ENCODE assay signal across 24 cellular contexts in genomic region chr2:9226458-9227380, GRCh38. TPM values are rescaled to one million over a fixed set of nuclear protein-coding genes. Genes with fewer than 3 reads are reported as not detected.
DNase-seq lines count a peak whose midpoint lies in the region; ATAC-seq, FAIRE-seq and TF ChIP-seq lines count a peak whose summit lies in the region.
"Had no signal": no experiment of that assay in that cellular context is flagged by ENCODE, and none has a peak within 500 bp of the region (broad histone marks: within the 10 kb centered on the region; RNA-seq: fewer than 3 reads in every experiment).

No MANE protein-coding gene starts in this region.

- H3K9me3 ChIP-seq in right atrium auricular region (no peaks in the 10 kb centered on the region), colonic mucosa (no peaks in the 10 kb centered on the region), neuronal stem cell (replicated peaks in 1 of 2; ENCODE audit: control insufficient read depth in 2 of 2, insufficient read depth in 1 of 2, low read depth in 1 of 2, low read length in 2 of 2) (peaks cover 0 to 3% of the 10 kb centered on the region in 2 donors), vagina (no peaks in the 10 kb centered on the region), PC-9 (ENCODE audit: insufficient read depth, low read depth) (no peaks in the 10 kb centered on the region), upper lobe of right lung (no peaks in the 10 kb centered on the region)
- H3K9me3 ChIP-seq: esophagus muscularis mucosa, sigmoid colon had no signal

- H2AK5ac ChIP-seq in neuronal stem cell (ENCODE audit: low read depth, low read length), result no peak overlapping the region

- H3K4me2 ChIP-seq in neuronal stem cell (ENCODE audit: insufficient read depth, low read length, poor library complexity, severe bottlenecking) (no peak overlapping the region), PC-9 (no peak overlapping the region)

- POLR2A ChIA-PET in PC-9 (lab: Charles Lee; ENCODE audit: unreplicated experiment), result interaction anchor here (0.6 kb wide), 1 partner anchor 10 kb away, joined by 5 read pairs; no protein-coding TSS in a partner anchor

- no peak for FAIRE-seq in GM19239 (lab: Jason Lieb, UNC)
- FAIRE-seq: GM12891 had no signal

- DNase-seq in right atrium auricular region (ENCODE audit: low spot score), result peak; percentile 54
- no peak for DNase-seq in Right ventricle myocardium superior
- peak; percentile 9 for DNase-seq in colonic mucosa
- no peak for DNase-seq in neuronal stem cell (ENCODE audit: low spot score)
- DNase-seq in vagina (ENCODE audit: extremely low spot score in 2 of 2), result peak; percentile 72 to 91
- no peak for DNase-seq in PC-9
- DNase-seq in GM19239 (ENCODE audit: insufficient read length, low spot score), result no peak
- no peak for DNase-seq in upper lobe of right lung
- DNase-seq: activated CD4-positive, alpha-beta T cell treated with anti-CD3 and anti-CD28 coated beads for 36 hours; activated naive CD8-positive, alpha-beta T cell treated with anti-CD3 and anti-CD28 coated beads, Interleukin-2, amount 50 U/mL, for 24 hours; CD4-positive, alpha-beta T cell; HCEC 1CT; KBM-7; NCI-H187 treated with DMSO at 0.1 percent for 48 hours; NCI-H2227 treated with DMSO at 0.1 percent for 48 hours; NCI-H82; occipital lobe; PC-3; sigmoid colon; stimulated activated CD4-positive, alpha-beta T cell treated with anti-CD3 and anti-CD28 coated beads, Interleukin-2, amount 100 ng/mL, for 48 hours; stimulated activated naive CD8-positive, alpha-beta T cell treated with anti-CD3 and anti-CD28 coated beads, Interleukin-15, amount 100 ng/mL, for 72 hours had no signal

- no peak overlapping the region for H4K8ac ChIP-seq in neuronal stem cell (ENCODE audit: low read depth, low read length)

- no peaks in the 10 kb centered on the region for H3K9me2 ChIP-seq in PC-9 (ENCODE audit: insufficient read depth)

- no peak overlapping the region for H2BK120ac ChIP-seq in neuronal stem cell (ENCODE audit: low read depth, low read length)

- H3K4me3 ChIP-seq in right atrium auricular region, result no peak overlapping the region
- H3K4me3 ChIP-seq in colonic mucosa, result no peak overlapping the region
- peak overlapping the region in 1 of 2 donors; percentile 27 for H3K4me3 ChIP-seq in neuronal stem cell (ENCODE audit: low read length in 2 of 2)
- H3K4me3 ChIP-seq in vagina, result no peak overlapping the region
- H3K4me3 ChIP-seq in PC-9, result no peak overlapping the region
- no peak overlapping the region for H3K4me3 ChIP-seq in upper lobe of right lung
- H3K4me3 ChIP-seq: esophagus muscularis mucosa, sigmoid colon had no signal

- H3K4me1 ChIP-seq in right atrium auricular region (peaks cover 0 to 86% of the 10 kb centered on the region in 2 donors), colonic mucosa (peaks cover 8% of the 10 kb centered on the region), neuronal stem cell (ENCODE audit: control insufficient read depth in 2 of 2, insufficient read depth in 1 of 2, low read depth in 1 of 2, low read length in 2 of 2) (peaks cover 19 to 25% of the 10 kb centered on the region in 2 donors), vagina (peaks cover 77% of the 10 kb centered on the region), PC-9 (replicated peaks; ENCODE audit: insufficient read depth) (peaks cover 32% of the 10 kb centered on the region), upper lobe of right lung (peaks cover 42% of the 10 kb centered on the region)

- H3K4ac ChIP-seq in neuronal stem cell (ENCODE audit: low read length), result no peak overlapping the region

- H3K9ac ChIP-seq in colonic mucosa (ENCODE audit: low read depth in 2 of 2, low read length in 2 of 2) (no peak overlapping the region), neuronal stem cell (ENCODE audit: low read depth, low read length, poor library complexity) (peak overlapping the region; percentile 38)

- H3K18ac ChIP-seq in neuronal stem cell (ENCODE audit: low read length), result no peak overlapping the region

- peaks cover 23% of the 10 kb centered on the region; the same call in 1 of the 2 replicates for H3F3A ChIP-seq in PC-9 (ENCODE audit: insufficient read depth, low read depth)

- TF ChIP-seq CTCF in right atrium auricular region (IDR thresholded peaks at IDR 0.05), result no peak
- TF ChIP-seq CTCF in colonic mucosa (IDR thresholded peaks at IDR 0.05), result no peak
- no peak for TF ChIP-seq CTCF in vagina (IDR thresholded peaks at IDR 0.05)
- TF ChIP-seq CTCF in PC-9 (conservative IDR thresholded peaks at IDR 0.05), result no peak
- no peak for TF ChIP-seq CTCF in upper lobe of right lung (IDR thresholded peaks at IDR 0.05)

- H3K27me3 ChIP-seq in right atrium auricular region (no peaks in the 10 kb centered on the region), colonic mucosa (no peaks in the 10 kb centered on the region), neuronal stem cell (ENCODE audit: control insufficient read depth in 3 of 3, insufficient read depth in 3 of 3, low read depth in 1 of 3, low read length in 3 of 3) (no peaks in the 10 kb centered on the region), vagina (no peaks in the 10 kb centered on the region), PC-9 (ENCODE audit: insufficient read depth, low read depth) (no peaks in the 10 kb centered on the region), upper lobe of right lung (no peaks in the 10 kb centered on the region)
- H3K27me3 ChIP-seq: esophagus muscularis mucosa, sigmoid colon had no signal

- no peaks in the 10 kb centered on the region for H3K36me3 ChIP-seq in right atrium auricular region
- no peaks in the 10 kb centered on the region for H3K36me3 ChIP-seq in colonic mucosa
- peaks cover 0 to 8% of the 10 kb centered on the region in 2 donors for H3K36me3 ChIP-seq in neuronal stem cell (replicated peaks in 1 of 2; ENCODE audit: control insufficient read depth in 2 of 2, insufficient read depth in 2 of 2, low read length in 2 of 2)
- H3K36me3 ChIP-seq in vagina, result no peaks in the 10 kb centered on the region
- H3K36me3 ChIP-seq in PC-9 (ENCODE audit: low read depth), result no peaks in the 10 kb centered on the region; the same call in 1 of the 2 replicates
- no peaks in the 10 kb centered on the region for H3K36me3 ChIP-seq in upper lobe of right lung
- H3K36me3 ChIP-seq: esophagus muscularis mucosa, sigmoid colon had no signal

- no peak for TF ChIP-seq POLR2A in vagina (IDR thresholded peaks at IDR 0.05)

- ATAC-seq in Right ventricle myocardium superior (ENCODE audit: poor library complexity) (no peak), upper lobe of right lung (no peak)
- ATAC-seq: activated CD4-positive, alpha-beta T cell treated with anti-CD3 and anti-CD28 coated beads for 36 hours; activated naive CD8-positive, alpha-beta T cell treated with anti-CD3 and anti-CD28 coated beads, Interleukin-2, amount 50 U/mL, for 24 hours; left lobe of liver; PC-3; stimulated activated naive CD8-positive, alpha-beta T cell treated with anti-CD3 and anti-CD28 coated beads, Interleukin-15, amount 100 ng/mL, for 72 hours had no signal

- H2BK12ac ChIP-seq in neuronal stem cell (ENCODE audit: low read length), result no peak overlapping the region

- CTCF ChIA-PET in PC-9 (lab: Charles Lee), result no interaction called here

- no peak overlapping the region for H3K14ac ChIP-seq in neuronal stem cell (ENCODE audit: low read length)

- WGBS in neuronal stem cell (ENCODE audit: extremely low coverage in 2 of 2, insufficient read length in 2 of 2, insufficient replicate concordance in 1 of 2), 2 donors, result no CpG with 5 or more reads among the region's 15 CpGs

- H3K27ac ChIP-seq in right atrium auricular region (peak overlapping the region in 1 of 2 donors; percentile 43), colonic mucosa (no peak overlapping the region), neuronal stem cell (replicated peaks; ENCODE audit: low read length) (no peak overlapping the region), vagina (no peak overlapping the region), PC-9 (no peak overlapping the region), upper lobe of right lung (no peak overlapping the region)

- H3K23ac ChIP-seq in neuronal stem cell (ENCODE audit: low read depth, low read length, poor library complexity), result no peak overlapping the region

- peaks cover 100% of the 10 kb centered on the region for H3K79me2 ChIP-seq in PC-9 (ENCODE audit: low read depth)

- H3K79me1 ChIP-seq in neuronal stem cell (ENCODE audit: low read depth, low read length), result peaks cover 19% of the 10 kb centered on the region

- no peak overlapping the region for H2BK15ac ChIP-seq in neuronal stem cell (ENCODE audit: low read length)

- intact Hi-C loops in Right ventricle myocardium superior (cut with DNase I) (no loop called here), colonic mucosa (cut with DNase I) (no loop called here), vagina (cut with DNase I) (no loop called here), PC-9 (cut with micrococcal nuclease; ENCODE audit: unreplicated experiment) (no loop called here), upper lobe of right lung (cut with DNase I) (no loop called here)

- no peak overlapping the region for H2BK5ac ChIP-seq in neuronal stem cell (ENCODE audit: low read length)

- H4K20me1 ChIP-seq in PC-9 (ENCODE audit: insufficient read depth), result peaks cover 27% of the 10 kb centered on the region; the same call in 1 of the 2 replicates

- BruUV-seq in PC-9 (replicated peaks; lab: Mats Ljungman, UMichigan), result no TSS peak

- H2AFZ ChIP-seq in neuronal stem cell (ENCODE audit: low read length), result no peak overlapping the region
- H2AFZ ChIP-seq in PC-9, result no peak overlapping the region

- no peak overlapping the region for H4K91ac ChIP-seq in neuronal stem cell (ENCODE audit: low read depth, low read length, poor library complexity)

RNA-seq across cellular contexts. Expression of gene ASAP2, which starts 20.1 kb away (rescaled TPM):
- total RNA-seq in right atrium auricular region (10 to 100 TPM; 13.2 to 20.3 TPM), Right ventricle myocardium superior (10.7 TPM), colonic mucosa (10 to 100 TPM; 58.1 to 61.7 TPM), vagina (36.3 TPM), PC-9 (2021) (60.3 and 66.8 TPM in 2 replicates), upper lobe of right lung (30.9 TPM)
- 24.8 TPM for polyA plus RNA-seq in neuronal stem cell (2013, experiment 1 of 2)
- polyA plus RNA-seq in neuronal stem cell (2013, experiment 2 of 2), result 26.3 TPM

Comparison
In these comparisons a context has a peak if more than half of its experiments do, and no peak if none do; other contexts are left out.
1. DNase-seq: peak in right atrium auricular region (single experiment), colonic mucosa (single experiment) and vagina (2 of 2); none in Right ventricle myocardium superior (single experiment), neuronal stem cell (single experiment), PC-9 (0 of 2), GM19239 (single experiment) and upper lobe of right lung (single experiment).